Comparison of ENCODE assay signal across 1 cellular context in the genomic region with DNA sequence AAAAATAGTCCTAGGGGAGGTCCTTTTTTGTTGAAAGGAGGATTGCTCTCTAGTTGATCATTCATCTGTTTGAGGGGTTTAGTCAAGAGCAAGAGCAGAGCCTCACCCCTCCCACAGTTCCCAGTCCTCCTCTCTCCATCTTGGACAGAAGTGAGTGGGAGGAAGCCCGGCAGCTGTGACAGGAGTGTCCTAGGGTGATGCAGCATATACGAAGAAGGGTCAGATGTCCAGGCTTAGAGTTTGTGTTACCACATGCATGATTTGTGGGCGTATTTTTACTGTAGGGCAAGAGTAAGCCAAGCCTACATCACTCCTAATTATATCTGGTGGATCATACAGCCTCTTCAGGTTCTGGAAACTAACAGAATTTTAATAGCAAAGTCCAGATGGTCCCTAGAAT.
TF ChIP-seq lines count a peak whose summit lies in the region.

No MANE protein-coding gene starts in this region.

TF ChIP-seq in SK-N-SH treated with all-trans-retinoic acid at 6 μM for 48 hours, 23 proteins besides CTCF, POLR2A, EP300 and RAD21 (continued from another document):
- TF ChIP-seq, protein P1, sequence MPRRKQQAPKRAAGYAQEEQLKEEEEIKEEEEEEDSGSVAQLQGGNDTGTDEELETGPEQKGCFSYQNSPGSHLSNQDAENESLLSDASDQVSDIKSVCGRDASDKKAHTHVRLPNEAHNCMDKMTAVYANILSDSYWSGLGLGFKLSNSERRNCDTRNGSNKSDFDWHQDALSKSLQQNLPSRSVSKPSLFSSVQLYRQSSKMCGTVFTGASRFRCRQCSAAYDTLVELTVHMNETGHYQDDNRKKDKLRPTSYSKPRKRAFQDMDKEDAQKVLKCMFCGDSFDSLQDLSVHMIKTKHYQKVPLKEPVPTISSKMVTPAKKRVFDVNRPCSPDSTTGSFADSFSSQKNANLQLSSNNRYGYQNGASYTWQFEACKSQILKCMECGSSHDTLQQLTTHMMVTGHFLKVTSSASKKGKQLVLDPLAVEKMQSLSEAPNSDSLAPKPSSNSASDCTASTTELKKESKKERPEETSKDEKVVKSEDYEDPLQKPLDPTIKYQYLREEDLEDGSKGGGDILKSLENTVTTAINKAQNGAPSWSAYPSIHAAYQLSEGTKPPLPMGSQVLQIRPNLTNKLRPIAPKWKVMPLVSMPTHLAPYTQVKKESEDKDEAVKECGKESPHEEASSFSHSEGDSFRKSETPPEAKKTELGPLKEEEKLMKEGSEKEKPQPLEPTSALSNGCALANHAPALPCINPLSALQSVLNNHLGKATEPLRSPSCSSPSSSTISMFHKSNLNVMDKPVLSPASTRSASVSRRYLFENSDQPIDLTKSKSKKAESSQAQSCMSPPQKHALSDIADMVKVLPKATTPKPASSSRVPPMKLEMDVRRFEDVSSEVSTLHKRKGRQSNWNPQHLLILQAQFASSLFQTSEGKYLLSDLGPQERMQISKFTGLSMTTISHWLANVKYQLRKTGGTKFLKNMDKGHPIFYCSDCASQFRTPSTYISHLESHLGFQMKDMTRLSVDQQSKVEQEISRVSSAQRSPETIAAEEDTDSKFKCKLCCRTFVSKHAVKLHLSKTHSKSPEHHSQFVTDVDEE (CRISPR knock-in tag; IDR thresholded peaks at IDR 0.05), result no peak
- TF ChIP-seq GLIS3 (CRISPR knock-in tag; IDR thresholded peaks at IDR 0.05) (no peak), ZFP30 (CRISPR knock-in tag; IDR thresholded peaks at IDR 0.05) (no peak), TOX (CRISPR knock-in tag; IDR thresholded peaks at IDR 0.05; ENCODE audit: borderline replicate concordance) (no peak)
